In the genomic region with DNA sequence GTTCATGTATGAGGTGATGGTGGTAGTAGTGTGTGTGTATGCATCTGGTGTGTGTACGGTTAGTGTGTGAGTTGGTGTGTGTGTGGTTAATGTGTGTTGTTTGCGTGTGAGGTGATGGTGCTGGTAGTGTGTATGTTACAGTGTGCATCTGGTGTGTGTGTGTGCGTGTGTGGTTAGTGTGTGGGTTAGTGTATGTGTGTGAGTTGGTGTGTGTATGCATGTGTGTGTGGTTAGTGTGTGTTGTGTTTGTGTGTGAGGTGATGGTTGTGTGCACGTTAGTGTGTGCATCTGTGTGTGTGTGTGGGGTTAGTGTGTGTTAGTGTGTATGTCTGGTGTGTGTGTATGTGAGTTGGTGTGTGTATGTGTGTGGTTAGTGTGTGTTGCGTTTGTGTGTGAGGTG, we compare ENCODE assay signal across 25 cellular contexts.
"Had no signal": no experiment of that assay in that cellular context is flagged by ENCODE, and none has a peak within 500 bp of the region (broad histone marks: within the 10 kb centered on the region; RNA-seq: fewer than 3 reads in every experiment).

No MANE protein-coding gene starts in this region.

- H3K9me3 Mint-ChIP-seq: activated CD8-positive, alpha-beta T cell treated with anti-CD3 and anti-CD28 coated beads for 36 hours; activated naive CD4-positive, alpha-beta T cell treated with anti-CD3 and anti-CD28 coated beads, Interleukin-2, amount 10 ng/mL, durations not matched to agents 7 days and 5 days; activated naive CD8-positive, alpha-beta T cell treated with anti-CD3 and anti-CD28 coated beads for 36 hours; activated T-cell treated with anti-CD3 and anti-CD28 coated beads, Interleukin-2, amount 50 U/mL, for 72 hours; activated T-helper 2 cell treated with anti-CD3 and anti-CD28 coated beads, Interferon-gamma antibody, Interleukin-2, Interleukin-4, amounts not matched to agents 10 μg/mL and 5 μg/mL and 100 μg/mL, durations not matched to agents 14 hours and 24 hours and 36 hours had no signal

- H3K27me3 ChIP-seq: brain microvascular endothelial cell, Peyer's patch, SJCRH30 had no signal

- H3K27ac ChIP-seq: brain microvascular endothelial cell, Peyer's patch, RWPE1, SJCRH30, VCaP had no signal

- ATAC-seq: activated CD8-positive, alpha-beta T cell treated with anti-CD3 and anti-CD28 coated beads for 36 hours; activated T-cell treated with anti-CD3 and anti-CD28 coated beads, Interleukin-2, amount 50 U/mL, for 72 hours had no signal

- H3K4me1 ChIP-seq: Peyer's patch, SJCRH30 had no signal

- H3K4me1 Mint-ChIP-seq: activated naive CD4-positive, alpha-beta T cell treated with anti-CD3 and anti-CD28 coated beads, Interleukin-2, amount 10 ng/mL, durations not matched to agents 7 days and 5 days; activated naive CD8-positive, alpha-beta T cell treated with anti-CD3 and anti-CD28 coated beads for 36 hours had no signal

- H3K9me3 ChIP-seq: Peyer's patch, SK-N-SH had no signal

- DNase-seq: activated CD4-positive, alpha-beta T cell treated with anti-CD3 and anti-CD28 coated beads, Interleukin-2, amount 50 U/mL, for 1 hour; activated CD4-positive, CD25-positive, alpha-beta regulatory T cell; activated CD8-positive, alpha-beta memory T cell treated with anti-CD3 and anti-CD28 coated beads, Interleukin-2, amount 50 U/mL, for 4 hours; activated CD8-positive, alpha-beta T cell treated with anti-CD3 and anti-CD28 coated beads for 36 hours; activated gamma-delta T cell treated with Interleukin-2 at 50 U/mL for 16 hours; activated naive CD4-positive, alpha-beta T cell treated with anti-CD3 and anti-CD28 coated beads, Interleukin-2, amount 10 ng/mL, durations not matched to agents 7 days and 5 days; activated naive CD8-positive, alpha-beta T cell treated with anti-CD3 and anti-CD28 coated beads for 36 hours; activated T-cell treated with anti-CD3 and anti-CD28 coated beads, Interleukin-2, amount 50 U/mL, for 72 hours; brain microvascular endothelial cell; cerebellar nuclear complex; MM.1S; NCI-H1105; NCI-H1436; NCI-H187; NCI-H2081; NCI-H446; NCI-H524; Peyer's patch; Right ventricle myocardium superior; SJCRH30; SK-N-SH; T-helper 1 cell had no signal

- H3K36me3 ChIP-seq: brain microvascular endothelial cell, Peyer's patch, SJCRH30 had no signal

- H3K9ac ChIP-seq: SK-N-SH had no signal

- H3K27me3 Mint-ChIP-seq: activated CD8-positive, alpha-beta T cell treated with anti-CD3 and anti-CD28 coated beads for 36 hours; activated naive CD4-positive, alpha-beta T cell treated with anti-CD3 and anti-CD28 coated beads, Interleukin-2, amount 10 ng/mL, durations not matched to agents 7 days and 5 days; activated naive CD8-positive, alpha-beta T cell treated with anti-CD3 and anti-CD28 coated beads for 36 hours had no signal

- H3K4me3 Mint-ChIP-seq: activated CD8-positive, alpha-beta T cell treated with anti-CD3 and anti-CD28 coated beads for 36 hours; activated naive CD4-positive, alpha-beta T cell treated with anti-CD3 and anti-CD28 coated beads, Interleukin-2, amount 10 ng/mL, durations not matched to agents 7 days and 5 days; activated naive CD8-positive, alpha-beta T cell treated with anti-CD3 and anti-CD28 coated beads for 36 hours; activated T-cell treated with anti-CD3 and anti-CD28 coated beads, Interleukin-2, amount 50 U/mL, for 72 hours had no signal

- H3K4me3 ChIP-seq: Peyer's patch, SJCRH30 had no signal

- H3K4me2 ChIP-seq: SK-N-SH had no signal

- H3K36me3 Mint-ChIP-seq: activated naive CD4-positive, alpha-beta T cell treated with anti-CD3 and anti-CD28 coated beads, Interleukin-2, amount 10 ng/mL, durations not matched to agents 7 days and 5 days; activated naive CD8-positive, alpha-beta T cell treated with anti-CD3 and anti-CD28 coated beads for 36 hours had no signal

- H3K27ac Mint-ChIP-seq: activated CD8-positive, alpha-beta T cell treated with anti-CD3 and anti-CD28 coated beads for 36 hours; activated naive CD4-positive, alpha-beta T cell treated with anti-CD3 and anti-CD28 coated beads, Interleukin-2, amount 10 ng/mL, durations not matched to agents 7 days and 5 days; activated naive CD8-positive, alpha-beta T cell treated with anti-CD3 and anti-CD28 coated beads for 36 hours; activated T-cell treated with anti-CD3 and anti-CD28 coated beads, Interleukin-2, amount 50 U/mL, for 72 hours; activated T-helper 2 cell treated with anti-CD3 and anti-CD28 coated beads, Interferon-gamma antibody, Interleukin-2, Interleukin-4, amounts not matched to agents 10 μg/mL and 5 μg/mL and 100 μg/mL, durations not matched to agents 14 hours and 24 hours and 36 hours had no signal
